In genomic region chr17:44688675-44689491, GRCh38 we compare ENCODE assay signal across 8 cellular contexts. TPM values are rescaled to one million over a fixed set of nuclear protein-coding genes. Genes with fewer than 3 reads are reported as not detected.
DNase-seq lines count a peak whose midpoint lies in the region; ATAC-seq and TF ChIP-seq lines count a peak whose summit lies in the region.

No MANE protein-coding gene starts in this region.

- H3K27ac Mint-ChIP-seq in endothelial cell (ENCODE audit: unreplicated experiment) (peak overlapping the region; percentile 80), nephron (peak overlapping the region; percentile 98 to 99 (median 99))

- H3K4me3 ChIP-seq in AG04449 (ENCODE audit: low read depth, low read length), result peak overlapping the region; percentile 98

- H3K4me1 Mint-ChIP-seq in endothelial cell (ENCODE audit: unreplicated experiment) (peaks cover 14% of the 10 kb centered on the region), nephron (peaks cover 37% of the 10 kb centered on the region)

- H3K36me3 Mint-ChIP-seq in endothelial cell (ENCODE audit: low read depth, unreplicated experiment) (peaks cover 7% of the 10 kb centered on the region), nephron (ENCODE audit: low read depth) (peaks cover 17% of the 10 kb centered on the region)

- H3K27me3 Mint-ChIP-seq in endothelial cell (ENCODE audit: unreplicated experiment) (peaks cover 3% of the 10 kb centered on the region), nephron (ENCODE audit: low read depth) (no peaks in the 10 kb centered on the region)

- POLR2A ChIA-PET in AG04449 (lab: Yijun Ruan, JAX) (no interaction called here), RWPE1 (lab: Yijun Ruan, JAX; ENCODE audit: low non-redundant PET) (interaction anchor here (0.6 kb wide), 1 partner anchor 59 kb away, joined by 3 read pairs; no protein-coding TSS in a partner anchor)

- peak overlapping the region; percentile 93 for H3K27ac ChIP-seq in RWPE1

- ATAC-seq in GM18873 (IDR thresholded peaks at IDR 0.05; ENCODE audit: low FRiP score, unreplicated experiment) (peak; percentile 9), GM19467 (IDR thresholded peaks at IDR 0.05; ENCODE audit: unreplicated experiment) (no peak)

- DNase-seq in AG04449 (ENCODE audit: low read depth, low spot score) (no peak), RWPE1 (ENCODE audit: low spot score) (peak; percentile 44), endothelial cell (ENCODE audit: low spot score) (no peak), NCI-H2029 (lab: John Stamatoyannopoulos, UW) (no peak), NCI-H2107 (lab: John Stamatoyannopoulos, UW) (no peak)

- no peak for TF ChIP-seq CTCF in AG04449 (IDR thresholded peaks at IDR 0.05; ENCODE audit: insufficient read depth, low read length, missing control alignments)
- TF ChIP-seq CTCF in RWPE1 (conservative IDR thresholded peaks at IDR 0.05; ENCODE audit: low read depth), result no peak
- no peak for TF ChIP-seq CTCF in endothelial cell (IDR thresholded peaks at IDR 0.05; ENCODE audit: unreplicated experiment)
- TF ChIP-seq CTCF in nephron (IDR thresholded peaks at IDR 0.05; ENCODE audit: unreplicated experiment in 3 of 3), result no peak

- H3K9me3 Mint-ChIP-seq in endothelial cell (ENCODE audit: unreplicated experiment), result no peaks in the 10 kb centered on the region
- H3K9me3 Mint-ChIP-seq in nephron, result no peaks in the 10 kb centered on the region

- CTCF ChIA-PET in AG04449 (lab: Yijun Ruan, JAX) (interaction anchor here (0.6 to 1.5 kb wide), 4 partner anchors 16 to 155 kb away, joined by 3 to 7 read pairs (median 4); no protein-coding TSS in a partner anchor), RWPE1 (lab: Yijun Ruan, JAX) (interaction anchor here (0.6 kb wide), 1 partner anchor 153 kb away, joined by 4 read pairs; no protein-coding TSS in a partner anchor)

- peak overlapping the region; percentile 97 for H3K4me3 Mint-ChIP-seq in endothelial cell (ENCODE audit: unreplicated experiment)
- peak overlapping the region; percentile 97 to 99 (median 98) for H3K4me3 Mint-ChIP-seq in nephron

RNA-seq across cellular contexts. Expression of gene CCDC43, which starts 0.7 kb away (rescaled TPM):
- total RNA-seq in endothelial cell (ENCODE audit: unreplicated experiment), result 26.1 TPM

RNA-seq across cellular contexts. Expression of gene DBF4B, which starts 19.6 kb away (rescaled TPM):
- total RNA-seq in endothelial cell (ENCODE audit: unreplicated experiment), result 16.4 TPM

RNA-seq across cellular contexts. Expression of gene MEIOC, which starts 32.6 kb away (rescaled TPM):
- not detected for total RNA-seq in endothelial cell (ENCODE audit: unreplicated experiment)
